1 cellular context compared by ENCODE assay signal in genomic region chr18:77403969-77404535, GRCh38.
TF ChIP-seq lines count a peak whose summit lies in the region.

No MANE protein-coding gene starts in this region.

TF ChIP-seq in GM23338, 12 proteins besides CTCF, POLR2A, EP300 and RAD21 (continued from another document):
- TF ChIP-seq ZNF462 (CRISPR knock-in tag; IDR thresholded peaks at IDR 0.05) (no peak), CREB1 (CRISPR knock-in tag; IDR thresholded peaks at IDR 0.05; ENCODE audit: low read depth) (no peak), ZNF114 (CRISPR knock-in tag; IDR thresholded peaks at IDR 0.05) (no peak), JUNB (IDR thresholded peaks at IDR 0.05; ENCODE audit: unreplicated experiment) (no peak), NANOG (IDR thresholded peaks at IDR 0.05; ENCODE audit: borderline replicate concordance) (no peak), EZH2 (IDR thresholded peaks at IDR 0.05; ENCODE audit: low read depth, unreplicated experiment) (no peak), EZH2phosphoT487 (IDR thresholded peaks at IDR 0.05; ENCODE audit: unreplicated experiment) (no peak), ZNF331 (CRISPR knock-in tag; IDR thresholded peaks at IDR 0.05; ENCODE audit: low read depth) (no peak), REST (IDR thresholded peaks at IDR 0.05; ENCODE audit: unreplicated experiment) (no peak), STAT1 (IDR thresholded peaks at IDR 0.05; ENCODE audit: unreplicated experiment) (no peak), POLR2AphosphoS5 (IDR thresholded peaks at IDR 0.05; ENCODE audit: low read depth) (no peak)
